In the genomic region with DNA sequence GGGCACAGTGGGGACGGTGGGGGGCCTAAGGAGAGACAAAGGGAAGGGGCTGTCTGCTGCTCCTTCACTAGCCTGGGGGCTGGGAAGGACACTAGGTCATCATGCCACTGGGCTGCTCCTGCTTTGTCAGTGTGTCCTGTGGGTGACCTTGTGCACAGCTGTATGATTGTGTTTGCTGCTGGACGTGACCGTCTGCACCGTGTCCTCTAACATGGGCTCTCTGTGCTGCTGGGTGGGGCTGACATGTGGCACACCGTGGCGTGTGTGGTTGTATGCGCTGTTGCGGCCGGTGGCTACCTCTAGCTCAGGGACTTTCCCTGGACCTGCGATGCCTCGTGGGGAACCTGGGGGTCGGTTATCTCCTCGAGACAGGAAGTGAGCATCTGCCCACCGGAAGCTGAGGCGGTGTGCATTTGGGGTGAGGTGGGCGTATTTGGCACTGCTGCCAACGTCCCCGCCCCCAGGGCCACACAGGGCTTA, we compare ENCODE assay signal across 1 cellular context.
TF ChIP-seq lines count a peak whose summit lies in the region.

No MANE protein-coding gene starts in this region.

TF ChIP-seq in GM12878, 131 proteins besides CTCF, POLR2A, EP300 and RAD21 (continued from another document):
- TF ChIP-seq ZBTB4 (CRISPR knock-in tag; IDR thresholded peaks at IDR 0.05) = no peak
- TF ChIP-seq TCF3 (IDR thresholded peaks at IDR 0.05; ENCODE audit: borderline replicate concordance, insufficient read depth, low read depth, low read length) = peak; percentile 63; the same call in 1 of the 2 replicates
- TF ChIP-seq SMAD1 (IDR thresholded peaks at IDR 0.05; ENCODE audit: low read depth, partially characterized antibody) = no peak
- no peak for TF ChIP-seq ZNF217 (IDR thresholded peaks at IDR 0.05)
- TF ChIP-seq EED (IDR thresholded peaks at IDR 0.05; ENCODE audit: low read depth) = 0 out of 2 replicates have a peak, but pooled peaks have one; percentile 34
- peak; percentile 56; the same call in 1 of the 2 replicates for TF ChIP-seq CHD2 (IDR thresholded peaks at IDR 0.05; ENCODE audit: borderline replicate concordance, low read depth, low read length)
- no peak for TF ChIP-seq BRCA1 (IDR thresholded peaks at IDR 0.05; ENCODE audit: low read depth, low read length)
- TF ChIP-seq, protein P1, sequence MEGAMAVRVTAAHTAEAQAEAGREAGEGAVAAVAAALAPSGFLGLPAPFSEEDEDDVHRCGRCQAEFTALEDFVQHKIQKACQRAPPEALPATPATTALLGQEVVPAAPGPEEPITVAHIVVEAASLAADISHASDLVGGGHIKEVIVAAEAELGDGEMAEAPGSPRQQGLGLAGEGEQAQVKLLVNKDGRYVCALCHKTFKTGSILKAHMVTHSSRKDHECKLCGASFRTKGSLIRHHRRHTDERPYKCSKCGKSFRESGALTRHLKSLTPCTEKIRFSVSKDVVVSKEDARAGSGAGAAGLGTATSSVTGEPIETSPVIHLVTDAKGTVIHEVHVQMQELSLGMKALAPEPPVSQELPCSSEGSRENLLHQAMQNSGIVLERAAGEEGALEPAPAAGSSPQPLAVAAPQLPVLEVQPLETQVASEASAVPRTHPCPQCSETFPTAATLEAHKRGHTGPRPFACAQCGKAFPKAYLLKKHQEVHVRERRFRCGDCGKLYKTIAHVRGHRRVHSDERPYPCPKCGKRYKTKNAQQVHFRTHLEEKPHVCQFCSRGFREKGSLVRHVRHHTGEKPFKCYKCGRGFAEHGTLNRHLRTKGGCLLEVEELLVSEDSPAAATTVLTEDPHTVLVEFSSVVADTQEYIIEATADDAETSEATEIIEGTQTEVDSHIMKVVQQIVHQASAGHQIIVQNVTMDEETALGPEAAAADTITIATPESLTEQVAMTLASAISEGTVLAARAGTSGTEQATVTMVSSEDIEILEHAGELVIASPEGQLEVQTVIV (IDR thresholded peaks at IDR 0.05; ENCODE audit: borderline replicate concordance, partially characterized antibody) = no peak
- peak; percentile 80 for TF ChIP-seq RELA (IDR thresholded peaks at IDR 0.05; ENCODE audit: borderline replicate concordance, partially characterized antibody)
- no peak for TF ChIP-seq MYB (IDR thresholded peaks at IDR 0.05; ENCODE audit: borderline replicate concordance, low read depth, low read length)
- peak; percentile 79; the same call in 1 of the 2 replicates for TF ChIP-seq CBFB (IDR thresholded peaks at IDR 0.05; ENCODE audit: low read depth)
- peak; percentile 98 for TF ChIP-seq MXI1 (IDR thresholded peaks at IDR 0.05; ENCODE audit: low read depth, low read length)
- TF ChIP-seq JUND (IDR thresholded peaks at IDR 0.05; ENCODE audit: low read depth, low read length) = no peak
- peak; percentile 73 for TF ChIP-seq DPF2 (IDR thresholded peaks at IDR 0.05)
- TF ChIP-seq RAD51 (IDR thresholded peaks at IDR 0.05) = no peak
- peak; percentile 72 for TF ChIP-seq MYC (IDR thresholded peaks at IDR 0.05; ENCODE audit: insufficient read depth, insufficient read length, insufficient replicate concordance, low read length, severe bottlenecking)
- TF ChIP-seq IRF4 (IDR thresholded peaks at IDR 0.05; ENCODE audit: low read depth, low read length) = 0 out of 2 replicates have a peak, but pooled peaks have one; percentile 37
- TF ChIP-seq CREB1 (IDR thresholded peaks at IDR 0.05; ENCODE audit: low read depth) = no peak
- no peak for TF ChIP-seq YBX1 (IDR thresholded peaks at IDR 0.05)
- TF ChIP-seq SREBF1 (IDR thresholded peaks at IDR 0.05; ENCODE audit: low read length) = no peak
- TF ChIP-seq CREM (IDR thresholded peaks at IDR 0.05; ENCODE audit: low read depth) = peak; percentile 52; the same call in 1 of the 2 replicates
- TF ChIP-seq KAT2A (conservative IDR thresholded peaks at IDR 0.05; ENCODE audit: control insufficient read depth, low read depth, low read length) = no peak
- TF ChIP-seq ATF7 (IDR thresholded peaks at IDR 0.05; ENCODE audit: low read depth) = no peak; the same call in 1 of the 2 replicates
- no peak for TF ChIP-seq CEBPB (IDR thresholded peaks at IDR 0.05; ENCODE audit: borderline replicate concordance in 1 of 2, low read depth in 2 of 2, low read length in 2 of 2)
- no peak for TF ChIP-seq PML (IDR thresholded peaks at IDR 0.05; ENCODE audit: low read length)
- TF ChIP-seq NR2F1 (conservative IDR thresholded peaks at IDR 0.05) = 0 out of 2 replicates have a peak, but pooled peaks have one; percentile 49
- TF ChIP-seq RFX5 (IDR thresholded peaks at IDR 0.05; ENCODE audit: low read depth, low read length) = 0 out of 2 replicates have a peak, but pooled peaks have one; percentile 40
- TF ChIP-seq GATAD2B (conservative IDR thresholded peaks at IDR 0.05; ENCODE audit: low read depth) = peak; percentile 69
- peak; percentile 54; the same call in 1 of the 2 replicates for TF ChIP-seq TCF12 (IDR thresholded peaks at IDR 0.05; ENCODE audit: low read depth, low read length)
- peak; percentile 70 to 84 for TF ChIP-seq BHLHE40 (IDR thresholded peaks at IDR 0.05; ENCODE audit: borderline replicate concordance in 1 of 2, low read depth in 2 of 2, low read length in 1 of 2)
- TF ChIP-seq ESRRA (IDR thresholded peaks at IDR 0.05; ENCODE audit: low read length) = no peak
- TF ChIP-seq NFXL1 (IDR thresholded peaks at IDR 0.05; ENCODE audit: borderline replicate concordance) = no peak
- TF ChIP-seq BMI1 (IDR thresholded peaks at IDR 0.05; ENCODE audit: borderline replicate concordance) = no peak
- TF ChIP-seq ZNF384 (IDR thresholded peaks at IDR 0.05; ENCODE audit: borderline replicate concordance, low read depth, low read length) = no peak
- peak in 1 of 2 experiments; percentile 89; a peak in 2 of 3 replicates for TF ChIP-seq EGR1 (IDR thresholded peaks at IDR 0.05; ENCODE audit: borderline replicate concordance in 1 of 2, low read depth in 2 of 2, low read length in 2 of 2)
- peak; percentile 73; the same call in 1 of the 2 replicates for TF ChIP-seq PAX5 (IDR thresholded peaks at IDR 0.05; ENCODE audit: borderline replicate concordance, low read depth, low read length)
- TF ChIP-seq BACH1 (IDR thresholded peaks at IDR 0.05; ENCODE audit: borderline replicate concordance) = 0 out of 2 replicates have a peak, but pooled peaks have one; percentile 39
- no peak for TF ChIP-seq MTA3 (IDR thresholded peaks at IDR 0.05; ENCODE audit: borderline replicate concordance, low read length)
- no peak for TF ChIP-seq TCF7 (IDR thresholded peaks at IDR 0.05; ENCODE audit: borderline replicate concordance)
- no peak for TF ChIP-seq ZNF24 (IDR thresholded peaks at IDR 0.05)
- TF ChIP-seq CHD1 (IDR thresholded peaks at IDR 0.05; ENCODE audit: low read depth, low read length) = 0 out of 2 replicates have a peak, but pooled peaks have one; percentile 32
- 0 out of 2 replicates have a peak, but pooled peaks have one; percentile 67 for TF ChIP-seq ZBED1 (IDR thresholded peaks at IDR 0.05; ENCODE audit: borderline replicate concordance)
- TF ChIP-seq FOS (IDR thresholded peaks at IDR 0.05; ENCODE audit: borderline replicate concordance, extremely low read depth, insufficient read length) = no peak
- TF ChIP-seq, protein P2, sequence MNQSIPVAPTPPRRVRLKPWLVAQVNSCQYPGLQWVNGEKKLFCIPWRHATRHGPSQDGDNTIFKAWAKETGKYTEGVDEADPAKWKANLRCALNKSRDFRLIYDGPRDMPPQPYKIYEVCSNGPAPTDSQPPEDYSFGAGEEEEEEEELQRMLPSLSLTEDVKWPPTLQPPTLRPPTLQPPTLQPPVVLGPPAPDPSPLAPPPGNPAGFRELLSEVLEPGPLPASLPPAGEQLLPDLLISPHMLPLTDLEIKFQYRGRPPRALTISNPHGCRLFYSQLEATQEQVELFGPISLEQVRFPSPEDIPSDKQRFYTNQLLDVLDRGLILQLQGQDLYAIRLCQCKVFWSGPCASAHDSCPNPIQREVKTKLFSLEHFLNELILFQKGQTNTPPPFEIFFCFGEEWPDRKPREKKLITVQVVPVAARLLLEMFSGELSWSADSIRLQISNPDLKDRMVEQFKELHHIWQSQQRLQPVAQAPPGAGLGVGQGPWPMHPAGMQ (IDR thresholded peaks at IDR 0.05; ENCODE audit: borderline replicate concordance) = no peak; the same call in 1 of the 2 replicates
- TF ChIP-seq RCOR1 (conservative IDR thresholded peaks at IDR 0.05; ENCODE audit: low read depth, low read length) = peak; percentile 73; the same call in 1 of the 2 replicates
- TF ChIP-seq, protein P3, sequence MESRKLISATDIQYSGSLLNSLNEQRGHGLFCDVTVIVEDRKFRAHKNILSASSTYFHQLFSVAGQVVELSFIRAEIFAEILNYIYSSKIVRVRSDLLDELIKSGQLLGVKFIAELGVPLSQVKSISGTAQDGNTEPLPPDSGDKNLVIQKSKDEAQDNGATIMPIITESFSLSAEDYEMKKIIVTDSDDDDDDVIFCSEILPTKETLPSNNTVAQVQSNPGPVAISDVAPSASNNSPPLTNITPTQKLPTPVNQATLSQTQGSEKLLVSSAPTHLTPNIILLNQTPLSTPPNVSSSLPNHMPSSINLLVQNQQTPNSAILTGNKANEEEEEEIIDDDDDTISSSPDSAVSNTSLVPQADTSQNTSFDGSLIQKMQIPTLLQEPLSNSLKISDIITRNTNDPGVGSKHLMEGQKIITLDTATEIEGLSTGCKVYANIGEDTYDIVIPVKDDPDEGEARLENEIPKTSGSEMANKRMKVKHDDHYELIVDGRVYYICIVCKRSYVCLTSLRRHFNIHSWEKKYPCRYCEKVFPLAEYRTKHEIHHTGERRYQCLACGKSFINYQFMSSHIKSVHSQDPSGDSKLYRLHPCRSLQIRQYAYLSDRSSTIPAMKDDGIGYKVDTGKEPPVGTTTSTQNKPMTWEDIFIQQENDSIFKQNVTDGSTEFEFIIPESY (IDR thresholded peaks at IDR 0.05) = no peak
- no peak for TF ChIP-seq SMARCA5 (IDR thresholded peaks at IDR 0.05)
- no peak for TF ChIP-seq RBBP5 (conservative IDR thresholded peaks at IDR 0.05)
